ENCODE assay signal across 7 cellular contexts in the genomic region with DNA sequence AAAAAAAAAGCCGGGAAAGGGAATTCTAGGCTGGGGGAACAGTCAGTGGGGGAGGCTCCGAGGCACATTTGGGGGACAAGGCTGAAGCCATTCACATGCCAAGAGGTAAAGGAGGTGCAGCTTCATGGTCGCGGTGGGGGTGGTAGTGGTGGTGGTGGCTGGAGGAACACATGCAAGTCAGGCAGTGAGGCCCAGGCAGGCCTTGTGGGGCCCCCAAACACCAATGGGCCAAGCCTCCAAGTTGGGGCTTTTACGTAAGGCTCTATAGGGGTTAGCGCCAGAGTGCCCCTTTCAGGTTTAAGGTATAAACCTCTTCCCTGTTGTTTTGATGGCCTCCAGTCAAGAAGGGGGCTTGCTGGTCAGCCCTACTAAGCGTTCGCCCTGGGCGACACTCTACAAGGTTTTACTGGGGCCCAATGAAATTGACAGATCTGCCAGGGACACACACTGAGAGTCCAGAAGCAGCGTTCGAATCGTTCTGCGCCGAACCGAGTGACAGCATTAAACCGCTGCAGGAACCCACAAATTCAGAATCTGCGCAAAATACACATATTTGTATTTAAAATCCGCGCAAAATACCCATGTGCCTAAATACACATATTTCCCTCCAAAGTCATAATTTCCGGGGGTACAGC. TPM values are rescaled to one million over a fixed set of nuclear protein-coding genes. Genes with fewer than 3 reads are reported as not detected.
DNase-seq lines count a peak whose midpoint lies in the region; ATAC-seq and TF ChIP-seq lines count a peak whose summit lies in the region.

No MANE protein-coding gene starts in this region.

- H3K9me3 ChIP-seq in HUES64 (ENCODE audit: insufficient read depth, low read depth, low read length) (no peaks in the 10 kb centered on the region), iPS-18c (ENCODE audit: control insufficient read depth, insufficient read depth, low read length) (no peaks in the 10 kb centered on the region), stomach (no peaks in the 10 kb centered on the region)

- H3K36me3 ChIP-seq in HUES64 (ENCODE audit: insufficient read depth, low read length) (peaks cover 8% of the 10 kb centered on the region; the same call in 1 of the 2 replicates), stomach (peaks cover 18 to 28% (median 27%) of the 10 kb centered on the region in 4 donors)

- H3K27ac Mint-ChIP-seq in activated naive CD4-positive, alpha-beta T cell treated with anti-CD3 and anti-CD28 coated beads, Interleukin-2, amount 50 U/mL, for 72 hours = peak overlapping the region; percentile 92 to 96

- peak overlapping the region; percentile 92; the same call in 1 of the 2 replicates for H3K27ac ChIP-seq in HUES64 (ENCODE audit: low read depth, low read length)
- peak overlapping the region; percentile 93 to 100 (median 97) for H3K27ac ChIP-seq in stomach

- no peaks in the 10 kb centered on the region for H3K9me3 Mint-ChIP-seq in activated naive CD4-positive, alpha-beta T cell treated with anti-CD3 and anti-CD28 coated beads, Interleukin-2, amount 50 U/mL, for 72 hours

- H3K4me3 ChIP-seq in HUES64 (ENCODE audit: low read length) = peak overlapping the region; percentile 80
- H3K4me3 ChIP-seq in iPS-18c (ENCODE audit: insufficient read depth, low read depth, low read length) = peak overlapping the region; percentile 91; the same call in 1 of the 2 replicates
- peak overlapping the region; percentile 60 to 73 (median 64) for H3K4me3 ChIP-seq in stomach

- TF ChIP-seq CTCF in stomach (IDR thresholded peaks at IDR 0.05) = no peak

- DNase-seq in activated naive CD4-positive, alpha-beta T cell treated with anti-CD3 and anti-CD28 coated beads, Interleukin-2, amount 50 U/mL, for 72 hours (ENCODE audit: low spot score in 2 of 2) = no peak
- DNase-seq in stomach (no peak), LoVo (ENCODE audit: low spot score) (no peak), hippocampal formation (lab: John Stamatoyannopoulos, UW) (no peak)

- H3K9ac ChIP-seq in HUES64 (ENCODE audit: low read depth, low read length) = peak overlapping the region; percentile 93; the same call in 1 of the 2 replicates

- H3K36me3 Mint-ChIP-seq in activated naive CD4-positive, alpha-beta T cell treated with anti-CD3 and anti-CD28 coated beads, Interleukin-2, amount 50 U/mL, for 72 hours = peaks cover 0 to 14% of the 10 kb centered on the region in 2 donors

- TF ChIP-seq POLR2A in stomach (IDR thresholded peaks at IDR 0.05) = no peak

- WGBS in HUES64 = 80% methylated on average over 20 of the region's 20 CpGs
- WGBS in stomach, 5 donors = 56 to 62% (median 58%) methylated on average over 19 to 20 of the region's 20 CpGs

- no peak for TF ChIP-seq EP300 in stomach (IDR thresholded peaks at IDR 0.05)

- no peaks in the 10 kb centered on the region for H3K4me1 ChIP-seq in HUES64 (ENCODE audit: insufficient read depth, low read length)
- H3K4me1 ChIP-seq in stomach = peaks cover 21 to 43% (median 36%) of the 10 kb centered on the region in 4 donors

- intact Hi-C loops in stomach (cut with DNase I; ENCODE audit: low total_unique reads) = no loop called here

- H3K27me3 ChIP-seq in HUES64 (ENCODE audit: insufficient read depth, low read length) = no peaks in the 10 kb centered on the region
- no peaks in the 10 kb centered on the region for H3K27me3 ChIP-seq in stomach

- ATAC-seq in activated naive CD4-positive, alpha-beta T cell treated with anti-CD3 and anti-CD28 coated beads, Interleukin-2, amount 50 U/mL, for 72 hours = no peak
- no peak for ATAC-seq in GM19324 (IDR thresholded peaks at IDR 0.05; ENCODE audit: low FRiP score, unreplicated experiment)

RNA-seq across cellular contexts. Expression of gene AP5S1, which starts 0.8 kb away (rescaled TPM):
- 3.4 TPM for polyA plus RNA-seq in HUES64 (2013, experiment 1 of 2)
- 3.0 TPM for polyA plus RNA-seq in HUES64 (2013, experiment 2 of 2)
- 10 to 100 TPM; 10.6 to 17.8 TPM for total RNA-seq in activated naive CD4-positive, alpha-beta T cell treated with anti-CD3 and anti-CD28 coated beads, Interleukin-2, amount 50 U/mL, for 72 hours
- 10 to 100 TPM in 1 of 5 donors, 1 to 10 TPM in 4; 1.8 to 14.8 (median 4.2) TPM for total RNA-seq in stomach
- polyA plus RNA-seq in stomach = 10 to 100 TPM in 1 of 3 donors, 1 to 10 TPM in 2; 6.1 to 10.4 (median 7.9) TPM

RNA-seq across cellular contexts. Expression of gene CDC25B, which starts 23.4 kb away (rescaled TPM):
- polyA plus RNA-seq in HUES64 (2013, experiment 1 of 2) = 18.9 TPM
- polyA plus RNA-seq in HUES64 (2013, experiment 2 of 2) = 22.4 TPM
- total RNA-seq in activated naive CD4-positive, alpha-beta T cell treated with anti-CD3 and anti-CD28 coated beads, Interleukin-2, amount 50 U/mL, for 72 hours = 100 to 1,000 TPM in 1 of 2 donors, 10 to 100 TPM in 1; 72.9 to 168 TPM
- total RNA-seq in stomach = 10 to 100 TPM in 4 of 5 donors, 1 to 10 TPM in 1; 9.4 to 56.5 (median 32.6) TPM
- 10 to 100 TPM; 18.0 to 23.1 (median 22.6) TPM for polyA plus RNA-seq in stomach

RNA-seq across cellular contexts. Expression of gene MAVS, which starts 27.1 kb away (rescaled TPM):
- polyA plus RNA-seq in HUES64 (2013, experiment 1 of 2) = 9.5 TPM
- polyA plus RNA-seq in HUES64 (2013, experiment 2 of 2) = 12.2 TPM
- 10 to 100 TPM; 22.5 to 30.1 TPM for total RNA-seq in activated naive CD4-positive, alpha-beta T cell treated with anti-CD3 and anti-CD28 coated beads, Interleukin-2, amount 50 U/mL, for 72 hours
- total RNA-seq in stomach = 10 to 100 TPM; 26.6 to 50.4 (median 37.1) TPM
- 10 to 100 TPM in 1 of 3 donors, 1 to 10 TPM in 2; 6.3 to 15.1 (median 9.2) TPM for polyA plus RNA-seq in stomach

RNA-seq across cellular contexts. Expression of gene CENPB, which starts 33.0 kb away (rescaled TPM):
- 43.4 TPM for polyA plus RNA-seq in HUES64 (2013, experiment 1 of 2)
- 42.6 TPM for polyA plus RNA-seq in HUES64 (2013, experiment 2 of 2)
- total RNA-seq in activated naive CD4-positive, alpha-beta T cell treated with anti-CD3 and anti-CD28 coated beads, Interleukin-2, amount 50 U/mL, for 72 hours = 10 to 100 TPM; 34.4 to 48.1 TPM
- total RNA-seq in stomach = 100 to 1,000 TPM in 1 of 5 donors, 10 to 100 TPM in 4; 24.5 to 130 (median 68.3) TPM
- 10 to 100 TPM; 36.5 to 90.7 (median 79.6) TPM for polyA plus RNA-seq in stomach

RNA-seq across cellular contexts. Expression of gene SPEF1, which starts 38.3 kb away (rescaled TPM):
- polyA plus RNA-seq in HUES64 (2013, experiment 1 of 2) = 0.45 TPM
- 0.38 TPM for polyA plus RNA-seq in HUES64 (2013, experiment 2 of 2)
- under 1 TPM in 1 of 2 donors, not detected in 1; 0.14 TPM for total RNA-seq in activated naive CD4-positive, alpha-beta T cell treated with anti-CD3 and anti-CD28 coated beads, Interleukin-2, amount 50 U/mL, for 72 hours
- total RNA-seq in stomach = not detected
- polyA plus RNA-seq in stomach = under 1 TPM in 2 of 3 donors, not detected in 1; 0.18 to 0.19 TPM
